ENCODE assay signal across 28 cellular contexts in the genomic region with DNA sequence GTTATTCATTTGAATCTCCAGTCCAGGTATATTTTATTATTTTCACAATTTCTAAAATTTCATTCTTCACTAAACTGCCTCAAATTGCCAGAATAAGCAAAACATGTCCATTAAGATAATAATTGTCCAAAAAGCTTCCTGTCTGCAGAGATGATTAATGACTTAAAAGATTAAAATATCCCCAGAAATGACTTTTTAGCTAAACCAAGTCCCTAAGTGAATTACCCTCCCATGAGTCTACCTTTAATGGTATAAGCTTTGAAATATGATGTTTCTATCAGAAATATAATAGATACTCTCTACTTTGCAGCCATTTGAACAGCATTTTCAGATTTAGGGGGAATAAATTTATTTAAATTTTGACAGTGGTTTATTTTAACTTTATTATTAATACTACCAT.
"Had no signal": no experiment of that assay in that cellular context is flagged by ENCODE, and none has a peak within 500 bp of the region (broad histone marks: within the 10 kb centered on the region; RNA-seq: fewer than 3 reads in every experiment).

No MANE protein-coding gene starts in this region.

- H3K4me2 ChIP-seq: neural progenitor cell, smooth muscle cell had no signal

- H3K9me3 ChIP-seq: neutrophil, ovary, pancreas, prostate gland, psoas muscle, right atrium auricular region, right lobe of liver had no signal

- H3K4me1 ChIP-seq: pancreas, parathyroid adenoma, prostate gland, psoas muscle, right atrium auricular region, right lobe of liver, spleen had no signal

- H3K4me3 ChIP-seq: neural progenitor cell, ovary, pancreas, prostate gland, psoas muscle, right atrium auricular region, right lobe of liver, sigmoid colon, skin epidermis, smooth muscle cell, spleen had no signal

- H3K9ac ChIP-seq: neural progenitor cell, parathyroid adenoma had no signal

- H3K27me3 ChIP-seq: neural progenitor cell, neutrophil, ovary, pancreas, right atrium auricular region, right lobe of liver, sigmoid colon, spleen had no signal

- DNase-seq: naive thymus-derived CD8-positive, alpha-beta T cell; natural killer cell; nephron progenitor cell; nucleus accumbens; occipital lobe; ovary; pancreas; posterior cingulate gyrus; psoas muscle; retina; right cardiac atrium; right lobe of liver; sigmoid colon; small intestine; spleen; stimulated activated CD4-positive, alpha-beta T cell treated with anti-CD3 and anti-CD28 coated beads, Interleukin-12 subunit alpha, Interleukin-12 subunit beta, amount 100 ng/mL, for 4 hours; stimulated activated CD4-positive, alpha-beta T cell treated with anti-CD3 and anti-CD28 coated beads, Interleukin-15, amount 100 ng/mL, for 24 hours; stimulated activated CD4-positive, alpha-beta T cell treated with anti-CD3 and anti-CD28 coated beads, Interleukin-1b, Interleukin-23, amount 100 ng/mL, for 48 hours; stimulated activated CD4-positive, alpha-beta T cell treated with anti-CD3 and anti-CD28 coated beads, Interleukin-2, amount 100 ng/mL, for 24 hours had no signal

- H3K36me3 ChIP-seq: neural progenitor cell, neutrophil, ovary, pancreas, prostate gland, right atrium auricular region, right lobe of liver, sigmoid colon, spleen had no signal

- H2AFZ ChIP-seq: neural progenitor cell, parathyroid adenoma had no signal

- H3K79me2 ChIP-seq: parathyroid adenoma had no signal

- H3K27ac ChIP-seq: neural progenitor cell, neutrophil, ovary, pancreas, parathyroid adenoma, prostate gland, psoas muscle, right atrium auricular region, right lobe of liver, sigmoid colon, skin epidermis, spleen had no signal

- ATAC-seq: naive thymus-derived CD8-positive, alpha-beta T cell; natural killer cell; natural killer cell treated with Interleukin-12 subunit alpha and Interleukin-12 subunit beta and Interleukin-15 and Interleukin-18, amount 100 ng/mL, for 72 hours; pancreas; psoas muscle; right cardiac atrium; right lobe of liver; sciatic nerve had no signal
